Comparison of ENCODE assay signal across 16 cellular contexts in genomic region chr22:19876314-19876940, GRCh38. TPM values are rescaled to one million over a fixed set of nuclear protein-coding genes. Genes with fewer than 3 reads are reported as not detected.
A peak's percentile ranks its signal among the peaks of the same experiment; 100 is the strongest.
DNase-seq lines count a peak whose midpoint lies in the region; ATAC-seq, FAIRE-seq and TF ChIP-seq lines count a peak whose summit lies in the region.
"Had no signal": no experiment of that assay in that cellular context is flagged by ENCODE, and none has a peak within 500 bp of the region (broad histone marks: within the 10 kb centered on the region; RNA-seq: fewer than 3 reads in every experiment).

No MANE protein-coding gene starts in this region.

- H3K4me1 Mint-ChIP-seq in activated naive CD4-positive, alpha-beta T cell treated with anti-CD3 and anti-CD28 coated beads, Interleukin-2, amount 10 ng/mL, durations not matched to agents 7 days and 5 days: peaks cover 13% of the 10 kb centered on the region
- H3K4me1 Mint-ChIP-seq in T-helper 17 cell (peaks cover 9% of the 10 kb centered on the region), GM23338 (peaks cover 22% of the 10 kb centered on the region)

- no peaks in the 10 kb centered on the region for H3K79me2 ChIP-seq in GM23338 (replicated peaks; ENCODE audit: insufficient read depth)

- peak; percentile 7 for DNase-seq in activated naive CD4-positive, alpha-beta T cell treated with anti-CD3 and anti-CD28 coated beads, Interleukin-2, amount 50 U/mL, for 16 hours
- DNase-seq in activated naive CD4-positive, alpha-beta T cell treated with anti-CD3 and anti-CD28 coated beads, Interleukin-2, amount 10 ng/mL, durations not matched to agents 7 days and 5 days: no peak
- DNase-seq in T-helper 17 cell (peak; percentile 3 to 6 (median 6)), kidney (peak; percentile 72), suprapubic skin (ENCODE audit: low spot score in 2 of 2) (peak; percentile 59 to 69), GM03348 (ENCODE audit: low spot score) (no peak), GM23338 (ENCODE audit: low spot score) (no peak), substantia nigra (lab: John Stamatoyannopoulos, UW) (no peak)
- DNase-seq: AML-193, amniotic stem cell, DMS79 treated with DMSO at 0.1 percent for 48 hours, MV-4-11 had no signal

- FAIRE-seq in kidney (lab: Jason Lieb, UNC): no peak
- FAIRE-seq: RCC 7860 had no signal

- no peak overlapping the region for H3K4me2 ChIP-seq in GM23338

- H3K27ac Mint-ChIP-seq in activated naive CD4-positive, alpha-beta T cell treated with anti-CD3 and anti-CD28 coated beads, Interleukin-2, amount 10 ng/mL, durations not matched to agents 7 days and 5 days: no peak overlapping the region
- H3K27ac Mint-ChIP-seq in T-helper 17 cell (no peak overlapping the region), GM23338 (no peak overlapping the region)
- H3K27ac Mint-ChIP-seq: nephron; T-helper 2 cell treated with Interferon-gamma antibody and Interleukin-4, amounts not matched to agents 5 μg/mL and 100 μg/mL, for 36 hours had no signal

- no peak overlapping the region for H3K4me3 Mint-ChIP-seq in activated naive CD4-positive, alpha-beta T cell treated with anti-CD3 and anti-CD28 coated beads, Interleukin-2, amount 10 ng/mL, durations not matched to agents 7 days and 5 days
- no peak overlapping the region for H3K4me3 Mint-ChIP-seq in T-helper 17 cell
- H3K4me3 Mint-ChIP-seq in GM23338: no peak overlapping the region
- H3K4me3 Mint-ChIP-seq: nephron; T-helper 2 cell treated with Interferon-gamma antibody and Interleukin-4, amounts not matched to agents 5 μg/mL and 100 μg/mL, for 36 hours had no signal

- H2AFZ ChIP-seq in GM23338: no peak overlapping the region

- ATAC-seq in T-helper 17 cell (no peak), GM23338 (no peak)

- TF ChIP-seq EP300 in suprapubic skin (IDR thresholded peaks at IDR 0.05): no peak

- TF ChIP-seq POLR2A in suprapubic skin (IDR thresholded peaks at IDR 0.05): no peak

- CTCF ChIA-PET in activated naive CD4-positive, alpha-beta T cell treated with anti-CD3 and anti-CD28 coated beads, Interleukin-2, amount 10 ng/mL, durations not matched to agents 7 days and 5 days (lab: Charles Lee): no interaction called here

- WGBS in suprapubic skin: no CpG with 5 or more reads among the region's 21 CpGs

- no peaks in the 10 kb centered on the region for H3K9me3 ChIP-seq in T-helper 17 cell (ENCODE audit: control insufficient read depth, low read length, poor library complexity, severe bottlenecking)
- H3K9me3 ChIP-seq in kidney (ENCODE audit: control insufficient read depth in 1 of 2, low read length in 2 of 2): no peaks in the 10 kb centered on the region
- H3K9me3 ChIP-seq in suprapubic skin: no peaks in the 10 kb centered on the region

- no peaks in the 10 kb centered on the region for H3K9me2 ChIP-seq in GM23338 (ENCODE audit: insufficient read depth)

- H3K27ac ChIP-seq in kidney (ENCODE audit: low read depth in 2 of 2, low read length in 2 of 2) (no peak overlapping the region), suprapubic skin (no peak overlapping the region), GM23338 (ENCODE audit: low read depth) (no peak overlapping the region), substantia nigra (ENCODE audit: low read depth, low read length, poor library complexity, severe bottlenecking) (no peak overlapping the region)
- H3K27ac ChIP-seq: dorsolateral prefrontal cortex had no signal

- no peaks in the 10 kb centered on the region for H3K9me3 Mint-ChIP-seq in activated naive CD4-positive, alpha-beta T cell treated with anti-CD3 and anti-CD28 coated beads, Interleukin-2, amount 10 ng/mL, durations not matched to agents 7 days and 5 days
- H3K9me3 Mint-ChIP-seq in GM23338: no peaks in the 10 kb centered on the region
- H3K9me3 Mint-ChIP-seq: nephron; T-helper 2 cell treated with Interferon-gamma antibody and Interleukin-4, amounts not matched to agents 5 μg/mL and 100 μg/mL, for 36 hours had no signal

- no peaks in the 10 kb centered on the region for H4K20me1 ChIP-seq in GM23338 (replicated peaks; ENCODE audit: insufficient read depth)

- H3K27me3 Mint-ChIP-seq in activated naive CD4-positive, alpha-beta T cell treated with anti-CD3 and anti-CD28 coated beads, Interleukin-2, amount 10 ng/mL, durations not matched to agents 7 days and 5 days: no peaks in the 10 kb centered on the region
- no peaks in the 10 kb centered on the region for H3K27me3 Mint-ChIP-seq in T-helper 17 cell
- H3K27me3 Mint-ChIP-seq in GM23338 (ENCODE audit: insufficient read depth, low read depth, poor library complexity): peaks cover 15% of the 10 kb centered on the region

- no peak overlapping the region for H3K9ac ChIP-seq in kidney (ENCODE audit: low read length in 2 of 2)

- no peaks in the 10 kb centered on the region for H3K36me3 ChIP-seq in kidney (ENCODE audit: control insufficient read depth in 1 of 2, insufficient read depth in 2 of 2, low read length in 2 of 2)
- H3K36me3 ChIP-seq in suprapubic skin: no peaks in the 10 kb centered on the region
- no peaks in the 10 kb centered on the region for H3K36me3 ChIP-seq in GM23338 (ENCODE audit: insufficient read depth)

- H3K4me3 ChIP-seq in kidney (ENCODE audit: low read length in 2 of 2): no peak overlapping the region
- no peak overlapping the region for H3K4me3 ChIP-seq in suprapubic skin
- H3K4me3 ChIP-seq in GM23338: no peak overlapping the region
- H3K4me3 ChIP-seq: dorsolateral prefrontal cortex had no signal

- intact Hi-C loops in kidney (cut with DNase I): no loop called here

- no peak for TF ChIP-seq CTCF in kidney (IDR thresholded peaks at IDR 0.05; ENCODE audit: borderline replicate concordance, extremely low read depth, insufficient read depth)
- TF ChIP-seq CTCF in suprapubic skin (IDR thresholded peaks at IDR 0.05): no peak
- no peak for TF ChIP-seq CTCF in GM23338 (conservative IDR thresholded peaks at IDR 0.05; ENCODE audit: low read depth in 2 of 2)

- H3F3A ChIP-seq in GM23338 (replicated peaks; ENCODE audit: low read depth): peaks cover 4% of the 10 kb centered on the region; the same call in 1 of the 2 replicates

- no peaks in the 10 kb centered on the region for H3K27me3 ChIP-seq in suprapubic skin
- H3K27me3 ChIP-seq in GM23338 (ENCODE audit: insufficient read depth): no peaks in the 10 kb centered on the region
- H3K27me3 ChIP-seq: dorsolateral prefrontal cortex had no signal

- peaks cover 0 to 5% of the 10 kb centered on the region in 2 donors for H3K4me1 ChIP-seq in kidney (ENCODE audit: control insufficient read depth in 1 of 2, insufficient read depth in 1 of 2, low read depth in 1 of 2, low read length in 2 of 2)
- H3K4me1 ChIP-seq in suprapubic skin: peaks cover 49% of the 10 kb centered on the region
- peaks cover 8% of the 10 kb centered on the region; the same call in 1 of the 2 replicates for H3K4me1 ChIP-seq in GM23338 (ENCODE audit: insufficient read depth)

- H3K36me3 Mint-ChIP-seq in activated naive CD4-positive, alpha-beta T cell treated with anti-CD3 and anti-CD28 coated beads, Interleukin-2, amount 10 ng/mL, durations not matched to agents 7 days and 5 days: no peaks in the 10 kb centered on the region
- H3K36me3 Mint-ChIP-seq in T-helper 17 cell (ENCODE audit: low read depth): no peaks in the 10 kb centered on the region
- no peaks in the 10 kb centered on the region for H3K36me3 Mint-ChIP-seq in GM23338 (ENCODE audit: low read depth)

TF ChIP-seq in GM23338, 12 proteins besides CTCF, POLR2A, EP300 and RAD21 (continues in another document):
- TF ChIP-seq, protein P1, sequence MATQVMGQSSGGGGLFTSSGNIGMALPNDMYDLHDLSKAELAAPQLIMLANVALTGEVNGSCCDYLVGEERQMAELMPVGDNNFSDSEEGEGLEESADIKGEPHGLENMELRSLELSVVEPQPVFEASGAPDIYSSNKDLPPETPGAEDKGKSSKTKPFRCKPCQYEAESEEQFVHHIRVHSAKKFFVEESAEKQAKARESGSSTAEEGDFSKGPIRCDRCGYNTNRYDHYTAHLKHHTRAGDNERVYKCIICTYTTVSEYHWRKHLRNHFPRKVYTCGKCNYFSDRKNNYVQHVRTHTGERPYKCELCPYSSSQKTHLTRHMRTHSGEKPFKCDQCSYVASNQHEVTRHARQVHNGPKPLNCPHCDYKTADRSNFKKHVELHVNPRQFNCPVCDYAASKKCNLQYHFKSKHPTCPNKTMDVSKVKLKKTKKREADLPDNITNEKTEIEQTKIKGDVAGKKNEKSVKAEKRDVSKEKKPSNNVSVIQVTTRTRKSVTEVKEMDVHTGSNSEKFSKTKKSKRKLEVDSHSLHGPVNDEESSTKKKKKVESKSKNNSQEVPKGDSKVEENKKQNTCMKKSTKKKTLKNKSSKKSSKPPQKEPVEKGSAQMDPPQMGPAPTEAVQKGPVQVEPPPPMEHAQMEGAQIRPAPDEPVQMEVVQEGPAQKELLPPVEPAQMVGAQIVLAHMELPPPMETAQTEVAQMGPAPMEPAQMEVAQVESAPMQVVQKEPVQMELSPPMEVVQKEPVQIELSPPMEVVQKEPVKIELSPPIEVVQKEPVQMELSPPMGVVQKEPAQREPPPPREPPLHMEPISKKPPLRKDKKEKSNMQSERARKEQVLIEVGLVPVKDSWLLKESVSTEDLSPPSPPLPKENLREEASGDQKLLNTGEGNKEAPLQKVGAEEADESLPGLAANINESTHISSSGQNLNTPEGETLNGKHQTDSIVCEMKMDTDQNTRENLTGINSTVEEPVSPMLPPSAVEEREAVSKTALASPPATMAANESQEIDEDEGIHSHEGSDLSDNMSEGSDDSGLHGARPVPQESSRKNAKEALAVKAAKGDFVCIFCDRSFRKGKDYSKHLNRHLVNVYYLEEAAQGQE (IDR thresholded peaks at IDR 0.05; ENCODE audit: unreplicated experiment): no peak
- TF ChIP-seq ZNF114 (CRISPR knock-in tag; IDR thresholded peaks at IDR 0.05): no peak
- TF ChIP-seq CREB1 (CRISPR knock-in tag; IDR thresholded peaks at IDR 0.05; ENCODE audit: low read depth): no peak

RNA-seq across cellular contexts. Expression of gene GNB1L, which starts 21.8 kb away (rescaled TPM):
- total RNA-seq in T-helper 17 cell (1 to 10 TPM; 5.0 to 6.2 TPM), kidney (4.4 TPM), suprapubic skin (10 to 100 TPM in 3 of 4 donors, 1 to 10 TPM in 1; 6.3 to 14.6 (median 10.9) TPM)
- polyA plus RNA-seq in kidney (ENCODE audit: insufficient read depth, low read depth, low replicate concordance) (4.0 TPM), GM23338 (2016; fragmentation: Nextera tagmentation; extraction: Ambion mirVana) (15.2 and 17.4 TPM in 2 replicates)
- 19.2 and 27.8 TPM in 2 replicates for total RNA-seq in GM23338 (2014; rRNA removed; shearing (Covaris generic))

RNA-seq across cellular contexts. Expression of gene RTL10, which starts 21.8 kb away (rescaled TPM):
- total RNA-seq in T-helper 17 cell (10 to 100 TPM; 12.4 to 13.1 TPM), kidney (16.7 TPM), suprapubic skin (10 to 100 TPM; 21.8 to 46.2 (median 32.4) TPM)
- polyA plus RNA-seq in kidney (ENCODE audit: insufficient read depth, low read depth, low replicate concordance) (8.8 TPM), GM23338 (2016; fragmentation: Nextera tagmentation; extraction: Ambion mirVana) (7.8 and 9.4 TPM in 2 replicates)
- total RNA-seq in GM23338 (2014; rRNA removed; shearing (Covaris generic)): 17.4 and 19.2 TPM in 2 replicates

Comparison
In these comparisons a context has a peak if more than half of its experiments do, and no peak if none do; other contexts are left out.
1. DNase-seq: peak in activated naive CD4-positive, alpha-beta T cell treated with anti-CD3 and anti-CD28 coated beads, Interleukin-2, amount 50 U/mL, for 16 hours (single experiment), T-helper 17 cell (3 of 3), kidney (single experiment) and suprapubic skin (2 of 2); none in activated naive CD4-positive, alpha-beta T cell treated with anti-CD3 and anti-CD28 coated beads, Interleukin-2, amount 10 ng/mL, durations not matched to agents 7 days and 5 days (single experiment), GM03348 (single experiment), GM23338 (single experiment) and substantia nigra (0 of 49).